In genomic region chr12:111691262-111691661, GRCh38 we compare ENCODE assay signal across 22 cellular contexts. TPM values are rescaled to one million over a fixed set of nuclear protein-coding genes. Genes with fewer than 3 reads are reported as not detected.
DNase-seq lines count a peak whose midpoint lies in the region; ATAC-seq and TF ChIP-seq lines count a peak whose summit lies in the region.
"Had no signal": no experiment of that assay in that cellular context is flagged by ENCODE, and none has a peak within 500 bp of the region (broad histone marks: within the 10 kb centered on the region; RNA-seq: fewer than 3 reads in every experiment).

No MANE protein-coding gene starts in this region.

- no peak overlapping the region for H3K4me3 Mint-ChIP-seq in WTC11
- no peak overlapping the region for H3K4me3 Mint-ChIP-seq in stimulated activated naive B cell treated with anti-CD40 and anti-IgM and Interleukin-4, amounts not matched to agents 10 μg/mL and 1 μg/mL and 100 μg/mL, for 72 hours
- H3K4me3 Mint-ChIP-seq: B cell; CD4-positive, alpha-beta T cell; CD8-positive, alpha-beta T cell had no signal

- no peak for TF ChIP-seq CTCF in HEK293 (tag by site-specific recombination; IDR thresholded peaks at IDR 0.05)
- no peak for TF ChIP-seq CTCF in WTC11 (IDR thresholded peaks at IDR 0.05)
- TF ChIP-seq CTCF in WERI-Rb-1 (IDR thresholded peaks at IDR 0.05; ENCODE audit: low read depth, low read length) = no peak

- no peaks in the 10 kb centered on the region for H3K27me3 ChIP-seq in WERI-Rb-1 (ENCODE audit: insufficient read depth, low read depth, severe bottlenecking)
- H3K27me3 ChIP-seq: BLaER1 treated with 17β-estradiol and CSF1 and Interleukin-3, amounts not matched to agents 10 nM and 100 nM had no signal

- no peak for DNase-seq in WTC11 (ENCODE audit: low spot score)
- no peak for DNase-seq in stimulated activated naive B cell treated with anti-CD40 and anti-IgM and Interleukin-4, amounts not matched to agents 10 μg/mL and 1 μg/mL and 100 μg/mL, for 72 hours
- no peak for DNase-seq in WERI-Rb-1
- no peak for DNase-seq in NCI-H1930 (lab: John Stamatoyannopoulos, UW)
- DNase-seq: AML-193; Caco-2; Calu3; CD4-positive, alpha-beta T cell; CD8-positive, alpha-beta T cell; DMS153; DMS53; DMS79; DND-41; EL; GDM1 had no signal

- H3K4me1 ChIP-seq in HEK293 (ENCODE audit: control insufficient read depth, insufficient read depth, low read length) = no peaks in the 10 kb centered on the region
- H3K4me1 ChIP-seq: Caco-2 had no signal

- H3K4me1 Mint-ChIP-seq in WTC11 = peaks cover 11% of the 10 kb centered on the region
- peaks cover 12 to 36% of the 10 kb centered on the region in 2 donors for H3K4me1 Mint-ChIP-seq in stimulated activated naive B cell treated with anti-CD40 and anti-IgM and Interleukin-4, amounts not matched to agents 10 μg/mL and 1 μg/mL and 100 μg/mL, for 72 hours

- H3K36me3 Mint-ChIP-seq in WTC11 = peaks cover 28% of the 10 kb centered on the region
- H3K36me3 Mint-ChIP-seq in stimulated activated naive B cell treated with anti-CD40 and anti-IgM and Interleukin-4, amounts not matched to agents 10 μg/mL and 1 μg/mL and 100 μg/mL, for 72 hours = peaks cover 30 to 38% of the 10 kb centered on the region in 2 donors

- H3K27ac Mint-ChIP-seq in WTC11 = peak overlapping the region; percentile 40; the same call in 1 of the 2 replicates
- H3K27ac Mint-ChIP-seq in stimulated activated naive B cell treated with anti-CD40 and anti-IgM and Interleukin-4, amounts not matched to agents 10 μg/mL and 1 μg/mL and 100 μg/mL, for 72 hours = peak overlapping the region; percentile 1
- H3K27ac Mint-ChIP-seq: B cell; CD4-positive, alpha-beta T cell; CD8-positive, alpha-beta T cell had no signal

- H3K27ac ChIP-seq in HEK293 (ENCODE audit: extremely low read depth, low read depth, low read length) (no peak overlapping the region), WERI-Rb-1 (no peak overlapping the region)
- H3K27ac ChIP-seq: 22Rv1; A549; BLaER1 treated with 17β-estradiol and CSF1 and Interleukin-3, amounts not matched to agents 10 nM and 100 nM; C4-2B had no signal

- peaks cover 13 to 37% of the 10 kb centered on the region in 2 experiments; a peak in 2 of 3 replicates for H3K36me3 ChIP-seq in HEK293 (ENCODE audit: control insufficient read depth in 2 of 2, insufficient read depth in 1 of 2, low read length in 2 of 2)
- H3K36me3 ChIP-seq in WERI-Rb-1 = peaks cover 8% of the 10 kb centered on the region

- H3K4me3 ChIP-seq in HEK293 (ENCODE audit: low read depth, low read length) (no peak overlapping the region), WERI-Rb-1 (ENCODE audit: low read depth, low read length) (no peak overlapping the region)
- H3K4me3 ChIP-seq: A549; BLaER1 treated with 17β-estradiol and CSF1 and Interleukin-3, amounts not matched to agents 10 nM and 100 nM; GM12878 had no signal

- H3K27me3 Mint-ChIP-seq in WTC11 (ENCODE audit: low read depth) = no peaks in the 10 kb centered on the region
- H3K27me3 Mint-ChIP-seq in stimulated activated naive B cell treated with anti-CD40 and anti-IgM and Interleukin-4, amounts not matched to agents 10 μg/mL and 1 μg/mL and 100 μg/mL, for 72 hours = no peaks in the 10 kb centered on the region
- H3K27me3 Mint-ChIP-seq: B cell; CD4-positive, alpha-beta T cell had no signal

- POLR2A ChIA-PET in HEK293 (lab: Yijun Ruan, JAX) = no interaction called here
- POLR2A ChIA-PET in WTC11 (lab: Charles Lee) = no interaction called here

- CTCF ChIA-PET in HEK293 (lab: Yijun Ruan, JAX) = interaction anchor here (1.7 kb wide), 1 partner anchor 22 kb away, joined by 3 read pairs; no protein-coding TSS in a partner anchor
- CTCF ChIA-PET in WTC11 (lab: Charles Lee) = no interaction called here

- no peak for ATAC-seq in WTC11
- no peak for ATAC-seq in stimulated activated naive B cell treated with anti-CD40 and anti-IgM and Interleukin-4, amounts not matched to agents 10 μg/mL and 1 μg/mL and 100 μg/mL, for 72 hours (replicated peaks)
- ATAC-seq: A549; CD8-positive, alpha-beta T cell; GM12878 had no signal

- H3K9me3 ChIP-seq in HEK293 (ENCODE audit: control insufficient read depth, insufficient read depth, low read depth, low read length) (no peaks in the 10 kb centered on the region), WERI-Rb-1 (ENCODE audit: severe bottlenecking) (no peaks in the 10 kb centered on the region)
- H3K9me3 ChIP-seq: A549; BLaER1 treated with 17β-estradiol and CSF1 and Interleukin-3, amounts not matched to agents 10 nM and 100 nM; Caco-2 had no signal

- no peaks in the 10 kb centered on the region for H3K9me3 Mint-ChIP-seq in WTC11
- no peaks in the 10 kb centered on the region for H3K9me3 Mint-ChIP-seq in stimulated activated naive B cell treated with anti-CD40 and anti-IgM and Interleukin-4, amounts not matched to agents 10 μg/mL and 1 μg/mL and 100 μg/mL, for 72 hours
- H3K9me3 Mint-ChIP-seq: CD4-positive, alpha-beta T cell; CD8-positive, alpha-beta T cell had no signal

TF ChIP-seq in HEK293, 187 proteins besides CTCF, POLR2A, EP300 and RAD21 (continues in another document):
- TF ChIP-seq ZNF629 (tag by site-specific recombination; IDR thresholded peaks at IDR 0.05) = no peak
- TF ChIP-seq PATZ1 (tag by site-specific recombination; IDR thresholded peaks at IDR 0.05) = no peak
- TF ChIP-seq MYNN (tag by site-specific recombination; IDR thresholded peaks at IDR 0.05; ENCODE audit: borderline replicate concordance) = no peak
- peak; percentile 52; the same call in 1 of the 2 replicates for TF ChIP-seq SCRT1 (tag by site-specific recombination; IDR thresholded peaks at IDR 0.05; ENCODE audit: borderline replicate concordance)
- TF ChIP-seq ZNF335 (tag by site-specific recombination; conservative IDR thresholded peaks at IDR 0.05) = no peak
- TF ChIP-seq SETDB1 (IDR thresholded peaks at IDR 0.05; ENCODE audit: insufficient read length, low read length) = no peak
- TF ChIP-seq ZBTB26 (tag by site-specific recombination; optimal IDR thresholded peaks at IDR 0.05) = no peak

TF ChIP-seq in WTC11, 78 proteins besides CTCF, POLR2A, EP300 and RAD21:
- TF ChIP-seq NR2C2 (CRISPR knock-in tag; IDR thresholded peaks at IDR 0.05) (no peak), SP1 (CRISPR knock-in tag; conservative IDR thresholded peaks at IDR 0.05) (no peak), NR1H2 (CRISPR knock-in tag; IDR thresholded peaks at IDR 0.05) (no peak), ELF4 (CRISPR knock-in tag; IDR thresholded peaks at IDR 0.05; ENCODE audit: low read depth) (no peak), TCF7 (CRISPR knock-in tag; IDR thresholded peaks at IDR 0.05; ENCODE audit: low read depth) (no peak), NFATC4 (CRISPR knock-in tag; IDR thresholded peaks at IDR 0.05) (no peak), ZNF121 (CRISPR knock-in tag; IDR thresholded peaks at IDR 0.05) (no peak), ARID4B (CRISPR knock-in tag; IDR thresholded peaks at IDR 0.05; ENCODE audit: borderline replicate concordance) (no peak), ZSCAN18 (CRISPR knock-in tag; IDR thresholded peaks at IDR 0.05) (no peak)

RNA-seq across cellular contexts. Expression of gene ACAD10, which starts 5.4 kb away (rescaled TPM):
- total RNA-seq in WTC11 (2021) = 29.1 to 37.5 TPM (median 37.1 TPM) in 3 replicates

RNA-seq across cellular contexts. Expression of gene BRAP, which starts 5.5 kb away (rescaled TPM):
- total RNA-seq in WTC11 (2021) = 17.3 to 18.3 TPM (median 18.1 TPM) in 3 replicates
